In the genomic region with DNA sequence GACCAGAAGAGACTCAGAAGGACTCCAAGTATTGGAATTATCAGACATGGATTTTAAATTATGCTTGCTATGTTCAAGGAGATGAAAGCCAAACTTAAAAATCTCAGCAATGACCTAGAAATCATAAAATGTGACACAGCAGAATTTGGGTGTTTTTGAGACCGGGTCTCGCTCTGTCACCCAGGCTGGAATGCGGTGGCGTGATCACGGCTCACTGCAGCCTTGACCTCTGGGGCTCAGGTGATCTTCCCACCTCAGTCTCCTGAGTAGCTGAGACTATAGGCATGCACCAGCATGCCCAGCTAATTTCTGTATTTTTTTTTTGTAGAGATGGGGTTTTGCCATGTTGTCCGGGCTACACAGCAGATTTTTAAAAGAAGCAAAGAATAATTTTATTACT, we compare ENCODE assay signal across 2 cellular contexts.
TF ChIP-seq lines count a peak whose summit lies in the region.

No MANE protein-coding gene starts in this region.

TF ChIP-seq in SK-N-SH, 30 proteins besides CTCF, POLR2A, EP300 and RAD21 (continued from another document):
- TF ChIP-seq MXI1 (IDR thresholded peaks at IDR 0.05; ENCODE audit: low read depth, low read length) = no peak
- TF ChIP-seq TAF1 (IDR thresholded peaks at IDR 0.05; ENCODE audit: borderline replicate concordance, low read depth, low read length) = no peak
- no peak for TF ChIP-seq CHD2 (IDR thresholded peaks at IDR 0.05; ENCODE audit: low read length, partially characterized antibody)
- TF ChIP-seq, protein P1, sequence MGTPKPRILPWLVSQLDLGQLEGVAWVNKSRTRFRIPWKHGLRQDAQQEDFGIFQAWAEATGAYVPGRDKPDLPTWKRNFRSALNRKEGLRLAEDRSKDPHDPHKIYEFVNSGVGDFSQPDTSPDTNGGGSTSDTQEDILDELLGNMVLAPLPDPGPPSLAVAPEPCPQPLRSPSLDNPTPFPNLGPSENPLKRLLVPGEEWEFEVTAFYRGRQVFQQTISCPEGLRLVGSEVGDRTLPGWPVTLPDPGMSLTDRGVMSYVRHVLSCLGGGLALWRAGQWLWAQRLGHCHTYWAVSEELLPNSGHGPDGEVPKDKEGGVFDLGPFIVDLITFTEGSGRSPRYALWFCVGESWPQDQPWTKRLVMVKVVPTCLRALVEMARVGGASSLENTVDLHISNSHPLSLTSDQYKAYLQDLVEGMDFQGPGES (IDR thresholded peaks at IDR 0.05; ENCODE audit: low read depth, low read length) = no peak
- TF ChIP-seq, protein P2, sequence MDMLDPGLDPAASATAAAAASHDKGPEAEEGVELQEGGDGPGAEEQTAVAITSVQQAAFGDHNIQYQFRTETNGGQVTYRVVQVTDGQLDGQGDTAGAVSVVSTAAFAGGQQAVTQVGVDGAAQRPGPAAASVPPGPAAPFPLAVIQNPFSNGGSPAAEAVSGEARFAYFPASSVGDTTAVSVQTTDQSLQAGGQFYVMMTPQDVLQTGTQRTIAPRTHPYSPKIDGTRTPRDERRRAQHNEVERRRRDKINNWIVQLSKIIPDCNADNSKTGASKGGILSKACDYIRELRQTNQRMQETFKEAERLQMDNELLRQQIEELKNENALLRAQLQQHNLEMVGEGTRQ (IDR thresholded peaks at IDR 0.05; ENCODE audit: borderline replicate concordance, low read depth, low read length) = no peak
- TF ChIP-seq RFX5 (IDR thresholded peaks at IDR 0.05; ENCODE audit: low read length) = no peak
- TF ChIP-seq ELF1 (IDR thresholded peaks at IDR 0.05) = no peak
- no peak for TF ChIP-seq SMC3 (IDR thresholded peaks at IDR 0.05; ENCODE audit: low read depth, low read length)
- no peak for TF ChIP-seq JUND (IDR thresholded peaks at IDR 0.05)
TF ChIP-seq in SK-N-SH: peak in this region for 0.

TF ChIP-seq in SK-N-SH treated with all-trans-retinoic acid at 6 μM for 48 hours, 23 proteins besides CTCF, POLR2A, EP300 and RAD21 (continued from another document):
- TF ChIP-seq ARNTL (CRISPR knock-in tag; IDR thresholded peaks at IDR 0.05; ENCODE audit: borderline replicate concordance, low read depth) (no peak), ZC3H10 (CRISPR knock-in tag; IDR thresholded peaks at IDR 0.05) (no peak), OSR1 (CRISPR knock-in tag; IDR thresholded peaks at IDR 0.05) (no peak), PPARA (CRISPR knock-in tag; IDR thresholded peaks at IDR 0.05; ENCODE audit: borderline replicate concordance) (no peak)
